In the genomic region with DNA sequence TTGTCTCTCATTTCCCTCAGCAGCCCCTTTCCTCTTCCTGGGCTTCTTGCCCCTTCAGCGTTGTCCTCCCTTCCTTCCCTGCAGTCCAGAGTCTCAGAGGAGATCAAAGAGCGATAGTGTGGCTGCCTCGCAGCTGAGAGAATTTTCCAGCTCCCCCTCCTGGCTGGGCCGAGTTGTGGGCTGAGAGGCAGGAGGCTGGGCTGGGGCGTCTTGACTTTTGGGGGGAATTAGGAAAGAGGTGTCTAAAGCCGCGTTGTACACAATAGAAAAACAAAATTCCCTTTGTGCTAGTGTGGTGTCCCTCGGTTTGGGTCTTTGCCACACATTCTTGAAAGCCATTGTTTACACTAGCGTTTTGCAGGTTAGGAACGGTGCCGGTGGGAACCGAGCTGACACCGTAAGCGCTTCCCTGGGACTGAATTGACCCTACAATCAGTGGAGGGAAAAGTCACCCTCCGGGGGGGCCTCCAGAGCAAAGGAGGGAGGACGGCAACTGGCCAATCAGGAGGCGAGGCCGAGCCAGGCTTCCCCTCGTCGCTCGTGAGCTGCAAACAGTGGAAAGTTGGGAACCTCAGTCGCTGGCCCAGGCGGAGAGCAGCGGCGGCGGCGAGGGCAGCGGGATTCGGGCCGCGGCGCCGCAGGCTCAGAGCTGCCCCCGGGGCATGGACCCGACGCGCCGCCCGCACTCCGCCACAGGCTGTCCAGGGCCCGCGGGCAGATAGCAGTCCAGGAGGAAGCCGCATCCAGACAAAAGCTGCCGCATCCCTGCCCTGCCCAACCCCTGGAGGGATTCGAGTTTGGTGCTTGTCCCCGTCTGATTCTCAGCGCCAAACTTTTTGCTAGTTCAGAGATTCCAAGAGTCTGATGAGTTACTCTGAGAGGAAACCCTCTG, we compare ENCODE assay signal across 8 cellular contexts. TPM values are rescaled to one million over a fixed set of nuclear protein-coding genes. Genes with fewer than 3 reads are reported as not detected.
DNase-seq lines count a peak whose midpoint lies in the region; ATAC-seq and TF ChIP-seq lines count a peak whose summit lies in the region.

A gene (plus strand): TSS at position 574 of the 892 bp plus-strand sequence. CDS start 389 bp downstream, outside the sequence.

- 1 to 4% (median 2%) methylated on average over 26 to 47 of the region's 47 CpGs for WGBS in spleen, 5 donors

- H3K27me3 ChIP-seq in spleen (replicated peaks in 1 of 7): peaks cover 0 to 45% (median 8%) of the 10 kb centered on the region in 7 donors

- no peaks in the 10 kb centered on the region for H3K36me3 ChIP-seq in spleen

- peaks cover 21% of the 10 kb centered on the region for H3K4me1 Mint-ChIP-seq in dendritic cell treated with granulocyte-macrophage colony-stimulating factor and Interleukin-4, amounts not matched to agents 40 ng/mL and 50 ng/mL, for 4 days (ENCODE audit: low read depth)

- intact Hi-C loops in dendritic cell treated with granulocyte-macrophage colony-stimulating factor and Interleukin-4, amounts not matched to agents 40 ng/mL and 50 ng/mL, for 4 days (cut with micrococcal nuclease): no loop called here
- intact Hi-C loops in left colon (cut with DNase I, micrococcal nuclease): no loop called here
- intact Hi-C loops in spleen (cut with DNase I; ENCODE audit: low total_unique reads): no loop called here

- peaks cover 20% of the 10 kb centered on the region for H3K9me3 Mint-ChIP-seq in dendritic cell treated with granulocyte-macrophage colony-stimulating factor and Interleukin-4, amounts not matched to agents 40 ng/mL and 50 ng/mL, for 4 days

- ATAC-seq in left colon (peak; percentile 86), GM18909 (IDR thresholded peaks at IDR 0.05; ENCODE audit: poor library complexity, unreplicated experiment) (no peak), HG03108 (IDR thresholded peaks at IDR 0.05; ENCODE audit: unreplicated experiment) (no peak)

- DNase-seq in ELR (ENCODE audit: low read depth) (peak; percentile 72), T1000 (lab: John Stamatoyannopoulos, UW) (peak; percentile 49), left colon (peak; percentile 32 to 41), spleen (peak; percentile 86)

- H3K4me3 Mint-ChIP-seq in dendritic cell treated with granulocyte-macrophage colony-stimulating factor and Interleukin-4, amounts not matched to agents 40 ng/mL and 50 ng/mL, for 4 days: peak within 1 kb of the TSS; percentile 68

- peaks cover 0 to 21% (median 12%) of the 10 kb centered on the region in 6 donors for H3K4me1 ChIP-seq in spleen

- TF ChIP-seq CTCF in LNCAP (IDR thresholded peaks at IDR 0.05) (peak; percentile 50), spleen (IDR thresholded peaks at IDR 0.05 in 8 of 11, conservative IDR thresholded peaks at IDR 0.05 in 3 of 11) (peak in 5 of 11 experiments; percentile 14 to 28 (median 20))

- H3K27ac ChIP-seq in spleen: peak within 1 kb of the TSS; percentile 38 to 84 (median 78)

- H3K9me3 ChIP-seq in spleen: peaks cover 0 to 25% (median 21%) of the 10 kb centered on the region in 8 donors

- peak in 1 of 3 donors; percentile 64 for TF ChIP-seq POLR2A in spleen (IDR thresholded peaks at IDR 0.05)

- no peaks in the 10 kb centered on the region for H3K36me3 Mint-ChIP-seq in dendritic cell treated with granulocyte-macrophage colony-stimulating factor and Interleukin-4, amounts not matched to agents 40 ng/mL and 50 ng/mL, for 4 days (ENCODE audit: low read depth)

- H3K27me3 Mint-ChIP-seq in dendritic cell treated with granulocyte-macrophage colony-stimulating factor and Interleukin-4, amounts not matched to agents 40 ng/mL and 50 ng/mL, for 4 days: peaks cover 51% of the 10 kb centered on the region

- peak within 1 kb of the TSS; percentile 24 to 66 (median 40) for H3K4me3 ChIP-seq in spleen

- no peak within 1 kb of the TSS for H3K27ac Mint-ChIP-seq in dendritic cell treated with granulocyte-macrophage colony-stimulating factor and Interleukin-4, amounts not matched to agents 40 ng/mL and 50 ng/mL, for 4 days

RNA-seq across cellular contexts. Expression of the gene that starts here (rescaled TPM):
- total RNA-seq in left colon: 1 to 10 TPM; 1.7 to 3.9 TPM
- 10 to 100 TPM; 16.8 to 28.8 (median 21.2) TPM for total RNA-seq in spleen
- polyA plus RNA-seq in spleen: 1 to 10 TPM; 1.2 to 4.2 (median 3.0) TPM
